Comparison of ENCODE assay signal across 13 cellular contexts in the genomic region with DNA sequence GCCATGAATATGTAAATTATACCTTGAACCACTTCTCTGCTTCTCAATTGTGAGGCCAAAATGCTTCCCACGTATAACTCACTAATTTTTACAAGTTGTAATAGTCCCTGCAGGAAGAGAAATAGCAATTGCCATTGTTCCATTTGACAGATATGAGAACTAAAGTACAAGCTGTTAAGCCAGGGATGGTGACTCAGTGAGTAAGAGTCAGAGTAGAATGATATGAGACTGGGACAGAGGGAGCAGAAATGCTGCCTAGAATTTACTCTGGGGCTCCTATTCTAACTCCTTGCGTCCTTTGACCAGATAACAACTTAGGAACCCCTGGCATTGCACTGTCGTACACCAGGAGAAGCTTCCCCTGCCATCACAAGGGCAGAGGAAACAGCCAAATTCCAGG.
"Had no signal": no experiment of that assay in that cellular context is flagged by ENCODE, and none has a peak within 500 bp of the region (broad histone marks: within the 10 kb centered on the region; RNA-seq: fewer than 3 reads in every experiment).

No MANE protein-coding gene starts in this region.

- ATAC-seq: effector memory CD8-positive, alpha-beta T cell had no signal

- H3K36me3 ChIP-seq: ovary, tibial artery, vagina had no signal

- DNase-seq: activated CD4-positive, alpha-beta memory T cell treated with anti-CD3 and anti-CD28 coated beads for 36 hours; activated CD4-positive, CD25-positive, alpha-beta regulatory T cell treated with anti-CD3 and anti-CD28 coated beads, Interleukin-2, amount 50 U/mL, for 72 hours; activated gamma-delta T cell; activated T-cell treated with anti-CD3 and anti-CD28 coated beads, Interleukin-2, amount 50 U/mL, for 48 hours; aorta; central memory CD4-positive, alpha-beta T cell; effector memory CD8-positive, alpha-beta T cell; glutamatergic neuron; ovary; tibial artery had no signal

- H3K4me3 ChIP-seq: ovary, skin epidermis, tibial artery, vagina had no signal

- H3K9me3 ChIP-seq: ovary, tibial artery, vagina had no signal

- H3K27ac ChIP-seq: epithelial cell of prostate, skin epidermis, tibial artery had no signal
